23 cellular contexts compared by ENCODE assay signal in the genomic region with DNA sequence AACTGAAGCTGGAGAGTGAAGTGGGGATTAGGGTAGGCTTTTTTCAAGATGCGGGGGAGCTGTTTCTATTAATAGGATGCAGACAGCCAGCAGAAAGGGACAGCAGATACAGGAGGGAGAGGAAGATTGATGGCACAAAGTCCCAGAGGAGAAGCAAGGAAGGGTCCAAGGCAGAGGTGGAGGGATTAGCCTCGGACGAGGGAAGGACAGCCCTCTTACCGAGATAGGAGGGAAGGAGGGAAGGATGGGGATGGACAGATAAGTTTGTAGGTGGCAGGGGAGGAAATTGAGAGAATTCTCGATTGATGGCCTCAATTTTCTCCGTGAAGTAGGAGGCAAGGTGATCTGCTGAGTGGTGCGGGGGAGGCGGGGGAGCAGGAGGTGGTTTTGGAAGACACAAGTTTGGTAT.
DNase-seq lines count a peak whose midpoint lies in the region; ATAC-seq, FAIRE-seq and TF ChIP-seq lines count a peak whose summit lies in the region.
"Had no signal": no experiment of that assay in that cellular context is flagged by ENCODE, and none has a peak within 500 bp of the region (broad histone marks: within the 10 kb centered on the region; RNA-seq: fewer than 3 reads in every experiment).

No MANE protein-coding gene starts in this region.

- peaks cover 3% of the 10 kb centered on the region; the same call in 1 of the 2 replicates for H4K20me1 ChIP-seq in K562 (replicated peaks; ENCODE audit: control insufficient read depth, insufficient read depth, low read length)
- no peaks in the 10 kb centered on the region for H4K20me1 ChIP-seq in osteoblast (ENCODE audit: insufficient read depth, low read length)
- H4K20me1 ChIP-seq: BLaER1 treated with 17β-estradiol and CSF1 and Interleukin-3, amounts not matched to agents 10 nM and 100 nM had no signal

- H3K9me3 ChIP-seq in K562 (replicated peaks; ENCODE audit: control insufficient read depth, insufficient read depth, low read depth, low read length) = no peaks in the 10 kb centered on the region
- H3K9me3 ChIP-seq in osteoblast (ENCODE audit: low read depth, low read length) = no peaks in the 10 kb centered on the region
- no peaks in the 10 kb centered on the region for H3K9me3 ChIP-seq in kidney (ENCODE audit: control insufficient read depth in 1 of 2, low read length in 2 of 2)
- H3K9me3 ChIP-seq: BE2C; BLaER1 treated with 17β-estradiol and CSF1 and Interleukin-3, amounts not matched to agents 10 nM and 100 nM had no signal

- TF ChIP-seq RAD21 in K562 (CRISPR knock-in tag; conservative IDR thresholded peaks at IDR 0.05 in 1 of 2, IDR thresholded peaks at IDR 0.05 in 1 of 2) = no peak

- H3K9ac ChIP-seq in K562 (ENCODE audit: insufficient read depth in 1 of 2, low read depth in 2 of 2, low read length in 2 of 2) (peak overlapping the region in 1 of 2 experiments; percentile 11; a peak in 1 of 4 replicates), kidney (ENCODE audit: low read length in 2 of 2) (no peak overlapping the region)
- H3K9ac ChIP-seq: BLaER1 treated with 17β-estradiol and CSF1 and Interleukin-3, amounts not matched to agents 10 nM and 100 nM had no signal

- ATAC-seq in K562 = peak; percentile 26; the same call in 2 of the 3 replicates
- no peak for ATAC-seq in GM18909 (IDR thresholded peaks at IDR 0.05; ENCODE audit: poor library complexity, unreplicated experiment)
- ATAC-seq: GM12878, GM23338, HCT116 had no signal

- BruUV-seq in K562 (replicated peaks; lab: Mats Ljungman, UMichigan) = no TSS peak

- H3K4me3 ChIP-seq in K562 (no peak overlapping the region), osteoblast (ENCODE audit: insufficient read depth, low read length) (no peak overlapping the region), kidney (ENCODE audit: low read length in 2 of 2) (no peak overlapping the region)
- H3K4me3 ChIP-seq: BLaER1 treated with 17β-estradiol and CSF1 and Interleukin-3, amounts not matched to agents 10 nM and 100 nM; GM12878; GM23338 had no signal

- POLR2A ChIA-PET in K562 (lab: Yijun Ruan, JAX) = interaction anchor here (0.6 to 1.5 kb wide), 4 partner anchors 13 to 57 kb away, joined by 3 to 6 read pairs (median 5); no protein-coding TSS in a partner anchor

- intact Hi-C loops in K562 (cut with micrococcal nuclease) (no loop called here), kidney (cut with DNase I) (no loop called here)

- peak; percentile 42 for DNase-seq in NCI-H82 (lab: John Stamatoyannopoulos, UW)
- no peak for DNase-seq in NCI-H82 treated with DMSO at 0.1 percent for 48 hours (lab: John Stamatoyannopoulos, UW; ENCODE audit: unreplicated experiment)
- DNase-seq in K562 (ENCODE audit: extremely low read depth in 1 of 4, low spot score in 3 of 4) = peak in 1 of 4 experiments; percentile 33
- peak; percentile 11 for DNase-seq in osteoblast (ENCODE audit: insufficient read length, low spot score, missing footprints)
- DNase-seq in kidney = no peak
- DNase-seq: AML-193; BE2C; CD4-positive, alpha-beta T cell; CD8-positive, alpha-beta memory T cell; DMS 273 treated with DMSO at 0.1 percent for 48 hours; DMS79; EL; GDM1; H9; HFFc6 had no signal

- H3K36me3 ChIP-seq in K562 (ENCODE audit: control insufficient read depth, insufficient read depth, low read length) (no peaks in the 10 kb centered on the region), osteoblast (ENCODE audit: insufficient read depth, low read length) (no peaks in the 10 kb centered on the region), kidney (ENCODE audit: control insufficient read depth in 1 of 2, insufficient read depth in 2 of 2, low read length in 2 of 2) (no peaks in the 10 kb centered on the region)
- H3K36me3 ChIP-seq: BE2C; BLaER1 treated with 17β-estradiol and CSF1 and Interleukin-3, amounts not matched to agents 10 nM and 100 nM had no signal

- no peak overlapping the region for H2AFZ ChIP-seq in K562 (ENCODE audit: low read depth, low read length)
- no peak overlapping the region for H2AFZ ChIP-seq in osteoblast (ENCODE audit: low read length)
- H2AFZ ChIP-seq: GM23338 had no signal

- no peak for TF ChIP-seq CTCF in K562 (IDR thresholded peaks at IDR 0.05 in 2 of 3, conservative IDR thresholded peaks at IDR 0.05 in 1 of 3; ENCODE audit: insufficient read depth in 2 of 3, low read depth in 1 of 3, low read length in 3 of 3)
- no peak for TF ChIP-seq CTCF in osteoblast (IDR thresholded peaks at IDR 0.05; ENCODE audit: extremely low read depth, low read depth, low read length)
- no peak for TF ChIP-seq CTCF in kidney (IDR thresholded peaks at IDR 0.05; ENCODE audit: borderline replicate concordance, extremely low read depth, insufficient read depth)

- H3K27me3 ChIP-seq in K562 (ENCODE audit: control insufficient read depth in 2 of 2, insufficient read depth in 2 of 2, low read length in 2 of 2) (peaks cover 2 to 15% of the 10 kb centered on the region in 2 experiments; a peak in 1 of 5 replicates), osteoblast (ENCODE audit: insufficient read depth, low read length) (no peaks in the 10 kb centered on the region)
- H3K27me3 ChIP-seq: BE2C; BLaER1 treated with 17β-estradiol and CSF1 and Interleukin-3, amounts not matched to agents 10 nM and 100 nM had no signal

- FAIRE-seq in K562 (lab: Jason Lieb, UNC) (no peak), kidney (lab: Jason Lieb, UNC) (no peak)
- FAIRE-seq: A204.1, D721Med, GM12878 had no signal

- no peaks in the 10 kb centered on the region for H3K9me1 ChIP-seq in K562 (ENCODE audit: control insufficient read depth, insufficient read depth, low read length)

- WGBS in K562 (ENCODE audit: insufficient coverage, low coverage, missing lambda C conversion rate) = 2% methylated on average over 8 of the region's 8 CpGs

- in situ Hi-C loops in K562 (cut with MboI) = no loop called here

- H3K27ac ChIP-seq in K562 (ENCODE audit: extremely low read depth, low read depth, low read length) (no peak overlapping the region), osteoblast (ENCODE audit: low read depth, low read length) (no peak overlapping the region), kidney (ENCODE audit: low read depth in 2 of 2, low read length in 2 of 2) (no peak overlapping the region)
- H3K27ac ChIP-seq: 22Rv1; BLaER1 treated with 17β-estradiol and CSF1 and Interleukin-3, amounts not matched to agents 10 nM and 100 nM had no signal

- TF ChIP-seq POLR2A in K562 (conservative IDR thresholded peaks at IDR 0.05) = no peak

- H3K4me2 ChIP-seq in K562 (ENCODE audit: insufficient read depth, low read length) = no peak overlapping the region
- H3K4me2 ChIP-seq in osteoblast (ENCODE audit: insufficient read depth, low read length) = no peak overlapping the region
- H3K4me2 ChIP-seq: BLaER1 treated with 17β-estradiol and CSF1 and Interleukin-3, amounts not matched to agents 10 nM and 100 nM; GM23338 had no signal

- H3K79me2 ChIP-seq in K562 (ENCODE audit: control insufficient read depth, insufficient read depth, low read length) = no peaks in the 10 kb centered on the region
- no peaks in the 10 kb centered on the region for H3K79me2 ChIP-seq in osteoblast (ENCODE audit: insufficient read depth, low read length)

- no peak for TF ChIP-seq EP300 in K562 (IDR thresholded peaks at IDR 0.05; ENCODE audit: low read length)

- H3K4me1 ChIP-seq in K562 (replicated peaks in 1 of 2; ENCODE audit: control insufficient read depth in 2 of 2, insufficient read depth in 2 of 2, low read length in 2 of 2) (peaks cover 0 to 18% of the 10 kb centered on the region in 2 experiments; a peak in 3 of 5 replicates), osteoblast (ENCODE audit: insufficient read depth, low read length) (no peaks in the 10 kb centered on the region), kidney (ENCODE audit: control insufficient read depth in 1 of 2, insufficient read depth in 1 of 2, low read depth in 1 of 2, low read length in 2 of 2) (peaks cover 0 to 3% of the 10 kb centered on the region in 2 donors)

- CTCF ChIA-PET in K562 (lab: Yijun Ruan, JAX; ENCODE audit: low intra/inter-chr PET ratio) = no interaction called here

TF ChIP-seq in K562, 482 proteins besides CTCF, POLR2A, EP300 and RAD21 (continues in another document):
- TF ChIP-seq TAL1 (IDR thresholded peaks at IDR 0.05) (peak; percentile 23; the same call in 1 of the 2 replicates), ZEB2 (IDR thresholded peaks at IDR 0.05) (0 out of 2 replicates have a peak, but pooled peaks have one; percentile 61), LCOR (CRISPR knock-in tag; IDR thresholded peaks at IDR 0.05) (no peak), SLC30A9 (CRISPR knock-in tag; IDR thresholded peaks at IDR 0.05) (no peak), MEF2A (IDR thresholded peaks at IDR 0.05; ENCODE audit: control insufficient read depth, low read depth, low read length) (peak; percentile 86), MEF2D (tag; conservative IDR thresholded peaks at IDR 0.05; ENCODE audit: low read depth) (peak; percentile 95), FOSL1 (tag; conservative IDR thresholded peaks at IDR 0.05) (no peak), ZFP30 (CRISPR knock-in tag; IDR thresholded peaks at IDR 0.05; ENCODE audit: borderline replicate concordance) (no peak), ZNF584 (CRISPR knock-in tag; IDR thresholded peaks at IDR 0.05; ENCODE audit: low read depth) (no peak), NUFIP1 (IDR thresholded peaks at IDR 0.05; ENCODE audit: partially characterized antibody) (no peak)
- TF ChIP-seq, protein P1, sequence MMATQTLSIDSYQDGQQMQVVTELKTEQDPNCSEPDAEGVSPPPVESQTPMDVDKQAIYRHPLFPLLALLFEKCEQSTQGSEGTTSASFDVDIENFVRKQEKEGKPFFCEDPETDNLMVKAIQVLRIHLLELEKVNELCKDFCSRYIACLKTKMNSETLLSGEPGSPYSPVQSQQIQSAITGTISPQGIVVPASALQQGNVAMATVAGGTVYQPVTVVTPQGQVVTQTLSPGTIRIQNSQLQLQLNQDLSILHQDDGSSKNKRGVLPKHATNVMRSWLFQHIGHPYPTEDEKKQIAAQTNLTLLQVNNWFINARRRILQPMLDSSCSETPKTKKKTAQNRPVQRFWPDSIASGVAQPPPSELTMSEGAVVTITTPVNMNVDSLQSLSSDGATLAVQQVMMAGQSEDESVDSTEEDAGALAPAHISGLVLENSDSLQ (IDR thresholded peaks at IDR 0.05) = peak; percentile 80
- TF ChIP-seq, protein P2, sequence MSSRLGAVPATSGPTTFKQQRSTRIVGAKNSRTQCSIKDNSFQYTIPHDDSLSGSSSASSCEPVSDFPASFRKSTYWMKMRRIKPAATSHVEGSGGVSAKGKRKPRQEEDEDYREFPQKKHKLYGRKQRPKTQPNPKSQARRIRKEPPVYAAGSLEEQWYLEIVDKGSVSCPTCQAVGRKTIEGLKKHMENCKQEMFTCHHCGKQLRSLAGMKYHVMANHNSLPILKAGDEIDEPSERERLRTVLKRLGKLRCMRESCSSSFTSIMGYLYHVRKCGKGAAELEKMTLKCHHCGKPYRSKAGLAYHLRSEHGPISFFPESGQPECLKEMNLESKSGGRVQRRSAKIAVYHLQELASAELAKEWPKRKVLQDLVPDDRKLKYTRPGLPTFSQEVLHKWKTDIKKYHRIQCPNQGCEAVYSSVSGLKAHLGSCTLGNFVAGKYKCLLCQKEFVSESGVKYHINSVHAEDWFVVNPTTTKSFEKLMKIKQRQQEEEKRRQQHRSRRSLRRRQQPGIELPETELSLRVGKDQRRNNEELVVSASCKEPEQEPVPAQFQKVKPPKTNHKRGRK (tag; IDR thresholded peaks at IDR 0.05) = 0 out of 2 replicates have a peak, but pooled peaks have one; percentile 4

Comparison
In these comparisons a context has a peak if more than half of its experiments do, and no peak if none do; other contexts are left out.
1. DNase-seq: peak in NCI-H82 (single experiment) and osteoblast (single experiment); none in NCI-H82 treated with DMSO at 0.1 percent for 48 hours (single experiment) and kidney (single experiment).